Comparison of ENCODE assay signal across 9 cellular contexts in the genomic region with DNA sequence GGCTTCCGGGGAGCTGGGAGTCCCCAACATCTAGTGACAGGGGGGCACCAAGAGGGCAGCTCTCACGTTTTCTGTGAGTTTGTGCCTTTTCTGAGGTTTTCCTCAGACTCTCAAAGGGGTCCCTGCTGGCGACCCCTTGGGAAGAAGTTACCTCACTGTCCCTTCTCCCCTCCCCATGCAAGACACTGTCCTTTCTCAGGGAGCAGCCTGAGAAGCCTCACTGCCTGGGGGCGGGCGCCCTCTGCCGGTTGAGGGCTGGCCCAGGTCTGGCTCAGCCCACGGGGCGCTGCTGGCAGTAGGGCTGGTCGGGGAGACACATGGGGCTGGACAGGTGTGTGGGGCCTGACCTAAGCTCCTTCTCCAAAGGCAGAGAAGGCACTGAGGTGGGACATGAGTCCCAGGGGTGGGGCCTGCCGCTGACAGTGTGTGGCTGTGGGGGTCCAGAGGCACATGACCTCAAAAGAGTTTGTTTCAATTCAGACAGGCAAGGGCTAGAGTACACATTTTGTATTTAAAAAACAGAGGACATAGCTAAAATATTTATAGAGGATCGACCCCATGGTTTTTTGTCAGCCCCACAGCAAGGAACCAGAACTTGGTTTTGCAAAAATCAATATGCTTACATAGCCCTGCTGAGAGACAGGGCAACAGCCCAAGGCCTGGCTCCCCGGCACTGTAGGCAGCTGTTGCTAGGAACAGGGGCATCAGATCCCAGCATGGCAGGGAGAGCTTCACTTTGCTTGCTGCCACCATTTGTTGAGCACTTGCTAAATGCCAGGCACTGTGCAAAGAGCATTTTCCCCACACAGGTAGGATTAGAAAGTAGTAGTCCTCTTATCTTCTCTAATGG. TPM values are rescaled to one million over a fixed set of nuclear protein-coding genes. Genes with fewer than 3 reads are reported as not detected.
DNase-seq lines count a peak whose midpoint lies in the region; ATAC-seq, FAIRE-seq and TF ChIP-seq lines count a peak whose summit lies in the region.
"Had no signal": no experiment of that assay in that cellular context is flagged by ENCODE, and none has a peak within 500 bp of the region (broad histone marks: within the 10 kb centered on the region; RNA-seq: fewer than 3 reads in every experiment).

No MANE protein-coding gene starts in this region.

- no peaks in the 10 kb centered on the region for H3K9me3 Mint-ChIP-seq in chondrocyte (ENCODE audit: low read depth)

- DNase-seq in D721Med (ENCODE audit: insufficient read length, low spot score): peak; percentile 77
- DNase-seq in HEK293T (ENCODE audit: extremely low spot score): peak; percentile 83
- peak; percentile 14 for DNase-seq in NCI-H345 treated with DMSO at 0.1 percent for 48 hours (lab: John Stamatoyannopoulos, UW; ENCODE audit: unreplicated experiment)
- peak; percentile 87 for DNase-seq in activated CD4-positive, alpha-beta T cell treated with anti-CD3 and anti-CD28 coated beads for 48 hours
- no peak for DNase-seq in chondrocyte (ENCODE audit: low spot score)
- DNase-seq in right lobe of liver: peak; percentile 81 to 84 (median 82)
- peak; percentile 70 for DNase-seq in stimulated activated CD8-positive, alpha-beta memory T cell treated with anti-CD3 and anti-CD28 coated beads, Interleukin-12 subunit alpha, Interleukin-12 subunit beta, amount 100 ng/mL, for 1 hour (ENCODE audit: low read depth)

- no peak for FAIRE-seq in D721Med (lab: Jason Lieb, UNC)
- FAIRE-seq: TTC549 had no signal

- TF ChIP-seq CTCF in D721Med (IDR thresholded peaks at IDR 0.05; ENCODE audit: insufficient read depth, missing control alignments) (peak; percentile 63), chondrocyte (IDR thresholded peaks at IDR 0.05) (peak; percentile 98), right lobe of liver (IDR thresholded peaks at IDR 0.05) (peak; percentile 91 to 99 (median 97))

- no peaks in the 10 kb centered on the region for H3K27me3 ChIP-seq in right lobe of liver

- H3K27me3 Mint-ChIP-seq in chondrocyte (ENCODE audit: low read depth): peaks cover 2% of the 10 kb centered on the region

- 3% methylated on average over 6 of the region's 12 CpGs for WGBS in right lobe of liver (ENCODE audit: insufficient coverage, low coverage, low lambda C conversion rate, missing lambda C conversion rate)

- H3K36me3 ChIP-seq in right lobe of liver: no peaks in the 10 kb centered on the region

- peaks cover 0 to 6% (median 2%) of the 10 kb centered on the region in 4 donors for H3K4me1 ChIP-seq in right lobe of liver

- no peak overlapping the region for H3K27ac Mint-ChIP-seq in chondrocyte (ENCODE audit: unreplicated experiment)

- H3K27ac ChIP-seq in right lobe of liver: peak overlapping the region in 1 of 3 donors; percentile 35

- no peak for TF ChIP-seq POLR2A in right lobe of liver (IDR thresholded peaks at IDR 0.05)

- intact Hi-C loops in right lobe of liver (cut with DNase I): loop anchor here in 1 of 2 donors (10.0 kb wide), 1 partner anchor 252 kb away; no protein-coding TSS in a partner anchor

- no peaks in the 10 kb centered on the region for H3K9me3 ChIP-seq in right lobe of liver

- ATAC-seq in right lobe of liver (peak; percentile 93 to 97 (median 94)), GM21526 (IDR thresholded peaks at IDR 0.05; ENCODE audit: low FRiP score, unreplicated experiment) (no peak)

- H3K4me3 ChIP-seq in right lobe of liver: no peak overlapping the region

- no peak overlapping the region for H3K4me3 Mint-ChIP-seq in chondrocyte (ENCODE audit: unreplicated experiment)

- POLR2A ChIA-PET in HEK293T (lab: Yijun Ruan, JAX): interaction anchor here (1.2 to 1.4 kb wide), 2 partner anchors 118 to 389 kb away, joined by 5 to 11 read pairs; a partner anchor contains a TSS

- peaks cover 11% of the 10 kb centered on the region for H3K4me1 Mint-ChIP-seq in chondrocyte (ENCODE audit: low read depth)

- H3K36me3 Mint-ChIP-seq in chondrocyte (ENCODE audit: low read depth): peaks cover 2% of the 10 kb centered on the region

- CTCF ChIA-PET in HEK293T (lab: Yijun Ruan, JAX): interaction anchor here (0.5 to 2.0 kb wide), 22 partner anchors 8 to 405 kb away, joined by 3 to 12 read pairs (median 4); a partner anchor contains a TSS

TF ChIP-seq in HEK293T, 16 proteins besides CTCF, POLR2A, EP300 and RAD21:
- TF ChIP-seq SUZ12 (IDR thresholded peaks at IDR 0.05): no peak
- TF ChIP-seq FOXM1 (IDR thresholded peaks at IDR 0.05; ENCODE audit: borderline replicate concordance): no peak
- TF ChIP-seq, protein P1, sequence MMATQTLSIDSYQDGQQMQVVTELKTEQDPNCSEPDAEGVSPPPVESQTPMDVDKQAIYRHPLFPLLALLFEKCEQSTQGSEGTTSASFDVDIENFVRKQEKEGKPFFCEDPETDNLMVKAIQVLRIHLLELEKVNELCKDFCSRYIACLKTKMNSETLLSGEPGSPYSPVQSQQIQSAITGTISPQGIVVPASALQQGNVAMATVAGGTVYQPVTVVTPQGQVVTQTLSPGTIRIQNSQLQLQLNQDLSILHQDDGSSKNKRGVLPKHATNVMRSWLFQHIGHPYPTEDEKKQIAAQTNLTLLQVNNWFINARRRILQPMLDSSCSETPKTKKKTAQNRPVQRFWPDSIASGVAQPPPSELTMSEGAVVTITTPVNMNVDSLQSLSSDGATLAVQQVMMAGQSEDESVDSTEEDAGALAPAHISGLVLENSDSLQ (IDR thresholded peaks at IDR 0.05): no peak
- no peak for TF ChIP-seq FOXK2 (IDR thresholded peaks at IDR 0.05)
- TF ChIP-seq BHLHE40 (IDR thresholded peaks at IDR 0.05; ENCODE audit: borderline replicate concordance): no peak
- TF ChIP-seq NFRKB (IDR thresholded peaks at IDR 0.05): no peak
- TF ChIP-seq ELF4 (IDR thresholded peaks at IDR 0.05): no peak
- no peak for TF ChIP-seq SP1 (IDR thresholded peaks at IDR 0.05)
- no peak for TF ChIP-seq CTBP1 (IDR thresholded peaks at IDR 0.05; ENCODE audit: borderline replicate concordance)
- TF ChIP-seq TARDBP (IDR thresholded peaks at IDR 0.05): no peak
- no peak for TF ChIP-seq FOXA1 (IDR thresholded peaks at IDR 0.05)
- TF ChIP-seq LEF1 (IDR thresholded peaks at IDR 0.05; ENCODE audit: borderline replicate concordance): no peak
- TF ChIP-seq HDGF (IDR thresholded peaks at IDR 0.05; ENCODE audit: borderline replicate concordance): 0 out of 2 replicates have a peak, but pooled peaks have one; percentile 79
- no peak for TF ChIP-seq L3MBTL2 (conservative IDR thresholded peaks at IDR 0.05)
- 0 out of 2 replicates have a peak, but pooled peaks have one; percentile 34 for TF ChIP-seq ARNT (IDR thresholded peaks at IDR 0.05)

RNA-seq across cellular contexts. Expression of a gene that starts 18.5 kb away (rescaled TPM):
- total RNA-seq in chondrocyte: 1.6 TPM in 1 of 3 replicates, not detected in the others
- 10 to 100 TPM in 2 of 6 experiments, 1 to 10 TPM in 2, under 1 TPM in 2; 0.26 to 13.8 (median 1.7) TPM for total RNA-seq in right lobe of liver

RNA-seq across cellular contexts. Expression of a gene that starts 50.3 kb away (rescaled TPM):
- total RNA-seq in chondrocyte (not detected in 3 replicates), right lobe of liver (not detected)
